14 cellular contexts compared by ENCODE assay signal in genomic region chr10:60096761-60097513, GRCh38.
DNase-seq lines count a peak whose midpoint lies in the region; ATAC-seq and TF ChIP-seq lines count a peak whose summit lies in the region.
"Had no signal": no experiment of that assay in that cellular context is flagged by ENCODE, and none has a peak within 500 bp of the region (broad histone marks: within the 10 kb centered on the region; RNA-seq: fewer than 3 reads in every experiment).

No MANE protein-coding gene starts in this region.

- no peak overlapping the region for H3K27ac ChIP-seq in left lung
- H3K27ac ChIP-seq: breast epithelium had no signal

- no peaks in the 10 kb centered on the region for H3K4me1 ChIP-seq in left lung
- H3K4me1 ChIP-seq: breast epithelium had no signal

- TF ChIP-seq CTCF in left lung (IDR thresholded peaks at IDR 0.05) = no peak

- ATAC-seq in GM18502 (IDR thresholded peaks at IDR 0.05; ENCODE audit: poor library complexity, unreplicated experiment) (peak; percentile 70), GM21390 (IDR thresholded peaks at IDR 0.05; ENCODE audit: unreplicated experiment) (peak; percentile 75), HG02973 (IDR thresholded peaks at IDR 0.05; ENCODE audit: unreplicated experiment) (peak; percentile 80), left lung (no peak), GM21360 (IDR thresholded peaks at IDR 0.05; ENCODE audit: unreplicated experiment) (no peak)

- no peak overlapping the region for H3K4me3 ChIP-seq in left lung
- H3K4me3 ChIP-seq: breast epithelium had no signal

- no peaks in the 10 kb centered on the region for H3K36me3 ChIP-seq in left lung
- H3K36me3 ChIP-seq: breast epithelium had no signal

- DNase-seq in OCI-M1 (lab: John Stamatoyannopoulos, UW) (peak; percentile 58), NCI-H2196 treated with DMSO at 0.1 percent for 48 hours (lab: John Stamatoyannopoulos, UW; ENCODE audit: unreplicated experiment) (no peak), left lung (no peak), DMS79 (lab: John Stamatoyannopoulos, UW) (no peak)
- DNase-seq: GF-D8; HFFc6; kidney glomerular epithelial cell; NCI-H1105 treated with DMSO at 0.1 percent for 48 hours; stimulated activated CD4-positive, alpha-beta T cell treated with anti-CD3 and anti-CD28 coated beads, Interleukin-2, amount 100 ng/mL, for 48 hours had no signal

- intact Hi-C loops in left lung (cut with DNase I) = loop anchor here in 1 of 2 donors (5.0 kb wide), 1 partner anchor 340 kb away; no protein-coding TSS in a partner anchor

- no peaks in the 10 kb centered on the region for H3K27me3 ChIP-seq in left lung
- H3K27me3 ChIP-seq: breast epithelium had no signal

- no peaks in the 10 kb centered on the region for H3K9me3 ChIP-seq in left lung
- H3K9me3 ChIP-seq: breast epithelium had no signal

Comparison
In these comparisons a context has a peak if more than half of its experiments do, and no peak if none do; other contexts are left out.
1. ATAC-seq: peak in GM18502 (single experiment), GM21390 (single experiment) and HG02973 (single experiment); none in left lung (single experiment) and GM21360 (single experiment).